Comparison of ENCODE assay signal across 1 cellular context in genomic region chr1:232508161-232508661, GRCh38.
TF ChIP-seq lines count a peak whose summit lies in the region.

No MANE protein-coding gene starts in this region.

TF ChIP-seq in IMR-90, 13 proteins besides CTCF, POLR2A, EP300 and RAD21 (continued from another document):
- TF ChIP-seq, protein P1, sequence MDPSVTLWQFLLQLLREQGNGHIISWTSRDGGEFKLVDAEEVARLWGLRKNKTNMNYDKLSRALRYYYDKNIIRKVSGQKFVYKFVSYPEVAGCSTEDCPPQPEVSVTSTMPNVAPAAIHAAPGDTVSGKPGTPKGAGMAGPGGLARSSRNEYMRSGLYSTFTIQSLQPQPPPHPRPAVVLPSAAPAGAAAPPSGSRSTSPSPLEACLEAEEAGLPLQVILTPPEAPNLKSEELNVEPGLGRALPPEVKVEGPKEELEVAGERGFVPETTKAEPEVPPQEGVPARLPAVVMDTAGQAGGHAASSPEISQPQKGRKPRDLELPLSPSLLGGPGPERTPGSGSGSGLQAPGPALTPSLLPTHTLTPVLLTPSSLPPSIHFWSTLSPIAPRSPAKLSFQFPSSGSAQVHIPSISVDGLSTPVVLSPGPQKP (IDR thresholded peaks at IDR 0.05; ENCODE audit: borderline replicate concordance, low read depth, low read length), result no peak
- TF ChIP-seq USF2 (IDR thresholded peaks at IDR 0.05; ENCODE audit: low read depth, low read length) (no peak), BHLHE40 (IDR thresholded peaks at IDR 0.05; ENCODE audit: low read depth, low read length) (no peak), FOS (IDR thresholded peaks at IDR 0.05; ENCODE audit: low read depth, low read length) (no peak), RCOR1 (IDR thresholded peaks at IDR 0.05; ENCODE audit: insufficient replicate concordance, low read length) (no peak), CHD1 (IDR thresholded peaks at IDR 0.05; ENCODE audit: low read depth, low read length) (no peak), MAZ (IDR thresholded peaks at IDR 0.05; ENCODE audit: borderline replicate concordance, low read depth, low read length) (no peak), MAFK (IDR thresholded peaks at IDR 0.05; ENCODE audit: low read depth, low read length) (no peak), MXI1 (IDR thresholded peaks at IDR 0.05; ENCODE audit: borderline replicate concordance, low read depth, low read length) (no peak), CEBPB (IDR thresholded peaks at IDR 0.05; ENCODE audit: low read depth, low read length) (no peak)
TF ChIP-seq in IMR-90: peak in this region for 0.
